ENCODE assay signal across 8 cellular contexts in the genomic region with DNA sequence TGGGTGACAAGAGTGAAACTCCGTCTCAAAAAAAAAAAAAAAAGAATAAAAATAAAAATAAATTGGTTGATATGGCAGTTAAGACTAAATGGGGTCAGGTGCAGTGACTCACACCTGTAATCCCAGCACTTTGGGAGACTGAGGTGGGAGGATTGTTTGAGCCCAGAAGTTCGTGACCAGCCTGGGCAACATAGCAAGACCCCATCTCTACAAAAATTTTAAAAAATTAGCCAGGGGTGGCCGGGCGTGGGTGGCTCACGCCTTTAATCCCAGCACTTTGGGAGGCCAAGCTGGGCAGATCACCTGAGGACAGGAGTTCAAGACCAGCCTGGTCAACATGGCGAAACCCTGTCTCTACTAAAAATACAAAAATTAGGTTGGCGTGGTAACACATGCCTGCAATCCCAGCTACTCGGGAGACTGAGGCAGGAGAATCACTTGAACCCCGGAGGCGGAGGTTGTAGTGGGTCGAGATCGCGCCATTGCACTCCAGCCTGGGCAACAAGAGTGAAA. TPM values are rescaled to one million over a fixed set of nuclear protein-coding genes. Genes with fewer than 3 reads are reported as not detected.
DNase-seq lines count a peak whose midpoint lies in the region; ATAC-seq, FAIRE-seq and TF ChIP-seq lines count a peak whose summit lies in the region.
"Not testable (repeated sequence)": the region's sequence is repeated elsewhere in the genome, so short reads cannot be mapped to it uniquely, and the experiment has no call there.

No MANE protein-coding gene starts in this region.

- intact Hi-C loops in CD8-positive, alpha-beta T cell (cut with DNase I, micrococcal nuclease) = loop anchor here (2.0 to 10.0 kb wide), 6 partner anchors 474 to 866 kb away; a partner anchor contains a TSS
- intact Hi-C loops in K562 (cut with micrococcal nuclease); esophagus squamous epithelium (cut with DNase I); right lobe of liver (cut with DNase I): not testable (repeated sequence)

- H3K27me3 ChIP-seq in CD8-positive, alpha-beta T cell (ENCODE audit: insufficient read depth, low read length); KMS-11 (ENCODE audit: insufficient read depth, low read depth); K562 (ENCODE audit: control insufficient read depth in 2 of 2, insufficient read depth in 2 of 2, low read length in 2 of 2); esophagus squamous epithelium; right lobe of liver; osteoblast (ENCODE audit: insufficient read depth, low read length); thoracic aorta (replicated peaks; ENCODE audit: insufficient read depth): not testable (repeated sequence)

- H4K20me1 ChIP-seq in KMS-11 (ENCODE audit: insufficient read depth); K562 (replicated peaks; ENCODE audit: control insufficient read depth, insufficient read depth, low read length); osteoblast (ENCODE audit: insufficient read depth, low read length): not testable (repeated sequence)

- peak overlapping the region; percentile 67 for H3K4me3 ChIP-seq in CD8-positive, alpha-beta T cell (ENCODE audit: low read depth, low read length)
- not testable (repeated sequence) for H3K4me3 ChIP-seq in KMS-11 (IDR thresholded peaks at IDR 0.05; ENCODE audit: insufficient read depth, low read depth, low read length)
- H3K4me3 ChIP-seq in K562 (peak overlapping the region; percentile 73), esophagus squamous epithelium (peak overlapping the region; percentile 80 to 98 (median 92)), right lobe of liver (peak overlapping the region; percentile 57 to 98 (median 97)), osteoblast (ENCODE audit: insufficient read depth, low read length) (peak overlapping the region; percentile 92), thoracic aorta (peak overlapping the region; percentile 88)

- not testable (repeated sequence) for H3K9me1 ChIP-seq in K562 (ENCODE audit: control insufficient read depth, insufficient read depth, low read length)

- H3K4me3 Mint-ChIP-seq in CD8-positive, alpha-beta T cell = peak overlapping the region; percentile 99
- H3K4me3 Mint-ChIP-seq in WTC11 = peak overlapping the region; percentile 95

- not testable (repeated sequence) for BruUV-seq in K562 (replicated peaks; lab: Mats Ljungman, UMichigan)

- H3K9me3 Mint-ChIP-seq in CD8-positive, alpha-beta T cell; WTC11: not testable (repeated sequence)

- TF ChIP-seq RAD21 in K562 (CRISPR knock-in tag; conservative IDR thresholded peaks at IDR 0.05 in 1 of 2, IDR thresholded peaks at IDR 0.05 in 1 of 2) = not testable (repeated sequence)

- peak overlapping the region; percentile 67 for H3K9ac ChIP-seq in KMS-11
- peak overlapping the region; percentile 65 to 95 for H3K9ac ChIP-seq in K562 (ENCODE audit: insufficient read depth in 1 of 2, low read depth in 2 of 2, low read length in 2 of 2)

- peak overlapping the region; percentile 97 for H3K27ac Mint-ChIP-seq in CD8-positive, alpha-beta T cell
- peak overlapping the region; percentile 91 for H3K27ac Mint-ChIP-seq in WTC11

- H3K36me3 Mint-ChIP-seq in CD8-positive, alpha-beta T cell = peaks cover 35% of the 10 kb centered on the region
- H3K36me3 Mint-ChIP-seq in WTC11 = peaks cover 23% of the 10 kb centered on the region

- not testable (repeated sequence) for TF ChIP-seq EP300 in K562 (IDR thresholded peaks at IDR 0.05; ENCODE audit: low read length)

- H2AFZ ChIP-seq in KMS-11 (ENCODE audit: low read depth) = peak overlapping the region; percentile 82
- H2AFZ ChIP-seq in K562 (ENCODE audit: low read depth, low read length) = peak overlapping the region; percentile 92
- peak overlapping the region; percentile 100 for H2AFZ ChIP-seq in osteoblast (ENCODE audit: low read length)

- in situ Hi-C loops in K562 (cut with MboI) = not testable (repeated sequence)

- not testable (repeated sequence) for H3K9me3 ChIP-seq in CD8-positive, alpha-beta T cell (ENCODE audit: low read length); K562 (replicated peaks; ENCODE audit: control insufficient read depth, insufficient read depth, low read depth, low read length); esophagus squamous epithelium; right lobe of liver; osteoblast (ENCODE audit: low read depth, low read length); thoracic aorta

- TF ChIP-seq POLR2A in K562 (conservative IDR thresholded peaks at IDR 0.05); esophagus squamous epithelium (IDR thresholded peaks at IDR 0.05); right lobe of liver (IDR thresholded peaks at IDR 0.05): not testable (repeated sequence)

- H3K27me3 Mint-ChIP-seq in CD8-positive, alpha-beta T cell (ENCODE audit: low read depth); WTC11 (ENCODE audit: low read depth): not testable (repeated sequence)

- not testable (repeated sequence) for DNase-seq in CD8-positive, alpha-beta T cell; WTC11 (ENCODE audit: low spot score); K562 (ENCODE audit: extremely low read depth in 1 of 4, low spot score in 3 of 4); esophagus squamous epithelium (lab: John Stamatoyannopoulos, UW); right lobe of liver; osteoblast (ENCODE audit: insufficient read length, low spot score, missing footprints); thoracic aorta (ENCODE audit: low spot score)

- CTCF ChIA-PET in CD8-positive, alpha-beta T cell (lab: Charles Lee) = interaction anchor here (0.5 to 1.7 kb wide), 5 partner anchors 9 to 651 kb away, joined by 3 to 19 read pairs (median 3); a partner anchor contains a TSS
- CTCF ChIA-PET in WTC11 (lab: Charles Lee) = interaction anchor here (0.9 to 1.7 kb wide), 5 partner anchors 9 to 216 kb away, joined by 3 to 19 read pairs (median 3); a partner anchor contains a TSS
- CTCF ChIA-PET in K562 (lab: Yijun Ruan, JAX; ENCODE audit: low intra/inter-chr PET ratio) = not testable (repeated sequence)

- H3K4me2 ChIP-seq in KMS-11 = peak overlapping the region; percentile 68; the same call in 1 of the 2 replicates
- peak overlapping the region; percentile 82 for H3K4me2 ChIP-seq in K562 (ENCODE audit: insufficient read depth, low read length)
- peak overlapping the region; percentile 100 for H3K4me2 ChIP-seq in osteoblast (ENCODE audit: insufficient read depth, low read length)

- H3K4me1 ChIP-seq in CD8-positive, alpha-beta T cell (ENCODE audit: insufficient read depth, low read length); KMS-11 (ENCODE audit: low read depth, poor library complexity, severe bottlenecking); right lobe of liver: not testable (repeated sequence)
- H3K4me1 ChIP-seq in K562 (replicated peaks in 1 of 2; ENCODE audit: control insufficient read depth in 2 of 2, insufficient read depth in 2 of 2, low read length in 2 of 2) (peaks cover 0 to 17% of the 10 kb centered on the region in 2 experiments; a peak in 3 of 5 replicates), esophagus squamous epithelium (peaks cover 8 to 21% (median 13%) of the 10 kb centered on the region in 3 donors), osteoblast (ENCODE audit: insufficient read depth, low read length) (peaks cover 15% of the 10 kb centered on the region), thoracic aorta (ENCODE audit: control insufficient read depth in 1 of 2, low read depth in 2 of 2) (peaks cover 10 to 23% of the 10 kb centered on the region in 2 donors)

- POLR2A ChIA-PET in CD8-positive, alpha-beta T cell (lab: Charles Lee) = interaction anchor here (0.9 to 4.1 kb wide), 8 partner anchors 9 to 759 kb away, joined by 3 to 55 read pairs (median 4); a partner anchor contains a TSS
- POLR2A ChIA-PET in WTC11 (lab: Charles Lee) = interaction anchor here (0.9 to 2.7 kb wide), 2 partner anchors 9 to 12 kb away, joined by 3 to 33 read pairs; a partner anchor contains a TSS
- POLR2A ChIA-PET in K562 (lab: Yijun Ruan, JAX) = interaction anchor here (1.2 to 3.9 kb wide), 3 partner anchors 9 to 12 kb away, joined by 8 to 43 read pairs (median 9); a partner anchor contains a TSS

- peak overlapping the region; percentile 71 for H3K27ac ChIP-seq in CD8-positive, alpha-beta T cell (ENCODE audit: low read depth, low read length)
- H3K27ac ChIP-seq in KMS-11 = peak overlapping the region; percentile 78
- H3K27ac ChIP-seq in K562 (ENCODE audit: extremely low read depth, low read depth, low read length) = peak overlapping the region; percentile 60
- H3K27ac ChIP-seq in esophagus squamous epithelium = peak overlapping the region; percentile 89 to 94 (median 92)
- peak overlapping the region; percentile 74 to 79 (median 75) for H3K27ac ChIP-seq in right lobe of liver
- peak overlapping the region; percentile 68 for H3K27ac ChIP-seq in osteoblast (ENCODE audit: low read depth, low read length)
- H3K27ac ChIP-seq in thoracic aorta = peak overlapping the region; percentile 91 to 93

- not testable (repeated sequence) for FAIRE-seq in K562 (lab: Jason Lieb, UNC)

- peaks cover 16% of the 10 kb centered on the region for H3K79me2 ChIP-seq in KMS-11 (ENCODE audit: insufficient read depth, low read depth)
- peaks cover 31% of the 10 kb centered on the region for H3K79me2 ChIP-seq in K562 (ENCODE audit: control insufficient read depth, insufficient read depth, low read length)
- H3K79me2 ChIP-seq in osteoblast (ENCODE audit: insufficient read depth, low read length) = peaks cover 31% of the 10 kb centered on the region

- WGBS in K562 (ENCODE audit: insufficient coverage, low coverage, missing lambda C conversion rate) = 17% methylated on average over 12 of the region's 13 CpGs
- 54 to 58% methylated on average over 13 of the region's 13 CpGs for WGBS in esophagus squamous epithelium, 2 donors
- 52% methylated on average over 13 of the region's 13 CpGs for WGBS in right lobe of liver (ENCODE audit: insufficient coverage, low coverage, low lambda C conversion rate, missing lambda C conversion rate)

- H3K36me3 ChIP-seq in CD8-positive, alpha-beta T cell (ENCODE audit: insufficient read depth, low read length); KMS-11 (ENCODE audit: insufficient read depth); right lobe of liver; osteoblast (ENCODE audit: insufficient read depth, low read length); thoracic aorta: not testable (repeated sequence)
- H3K36me3 ChIP-seq in K562 (ENCODE audit: control insufficient read depth, insufficient read depth, low read length) = peaks cover 20% of the 10 kb centered on the region
- peaks cover 0 to 23% (median 0%) of the 10 kb centered on the region in 3 donors for H3K36me3 ChIP-seq in esophagus squamous epithelium

- ATAC-seq in CD8-positive, alpha-beta T cell; WTC11; K562; right lobe of liver; thoracic aorta (ENCODE audit: insufficient number of reproducible peaks, low FRiP score, low read depth): not testable (repeated sequence)

- not testable (repeated sequence) for TF ChIP-seq CTCF in CD8-positive, alpha-beta T cell (IDR thresholded peaks at IDR 0.05); KMS-11 (conservative IDR thresholded peaks at IDR 0.05; ENCODE audit: low read depth, low read length); WTC11 (IDR thresholded peaks at IDR 0.05); K562 (IDR thresholded peaks at IDR 0.05 in 2 of 3, conservative IDR thresholded peaks at IDR 0.05 in 1 of 3; ENCODE audit: insufficient read depth in 2 of 3, low read depth in 1 of 3, low read length in 3 of 3); esophagus squamous epithelium (IDR thresholded peaks at IDR 0.05); right lobe of liver (IDR thresholded peaks at IDR 0.05); osteoblast (IDR thresholded peaks at IDR 0.05; ENCODE audit: extremely low read depth, low read depth, low read length); thoracic aorta (IDR thresholded peaks at IDR 0.05)

- peaks cover 28% of the 10 kb centered on the region for H3K4me1 Mint-ChIP-seq in CD8-positive, alpha-beta T cell (ENCODE audit: low read depth)
- H3K4me1 Mint-ChIP-seq in WTC11 = peaks cover 16% of the 10 kb centered on the region

RNA-seq across cellular contexts. Expression of a gene that starts 1.1 kb away (rescaled TPM):
- 10 to 100 TPM; 13.1 to 14.8 TPM for total RNA-seq in CD8-positive, alpha-beta T cell
- total RNA-seq in WTC11 (2021) = 24.2 to 27.9 TPM (median 25.0 TPM) in 3 replicates
- total RNA-seq in K562 (2011; cell fraction: chromatin; rRNA removed; ENCODE audit: low replicate concordance) = 54.6 and 116 TPM in 2 replicates
- 32.2 and 36.5 TPM in 2 replicates for total RNA-seq in K562 (2011; cell fraction: nucleolus; rRNA removed)
- total RNA-seq in K562 (2011; cell fraction: nucleoplasm; rRNA removed) = 77.7 and 94.6 TPM in 2 replicates
- total RNA-seq in K562 (2014; rRNA removed) = 12.1 and 12.5 TPM in 2 replicates
- total RNA-seq in K562 (2014; rRNA removed; fragmentation: Illumina TruSeq; extraction: Trizol) = 27.6 and 34.8 TPM in 2 replicates
- 29.3 and 30.0 TPM in 2 replicates for total RNA-seq in K562 (2015; rRNA removed; fragmentation: Illumina TruSeq; extraction: Trizol)
- 19.1 TPM in 2 replicates for total RNA-seq in K562 (2021)
- polyA plus RNA-seq in K562 (2011; rRNA removed) = 18.7 and 20.9 TPM in 2 replicates
- 2.5 and 5.3 TPM in 2 replicates for polyA plus RNA-seq in K562 (2011; cell fraction: cytosol; rRNA removed)
- polyA plus RNA-seq in K562 (2011; cell fraction: nucleus; rRNA removed) = 18.6 and 21.2 TPM in 2 replicates
- polyA plus RNA-seq in K562 (2012) = 10.5 and 11.7 TPM in 2 replicates
- 15.9 and 19.5 TPM in 2 replicates for polyA plus RNA-seq in K562 (2014; fragmentation: Illumina TruSeq; extraction: Trizol)
- polyA plus RNA-seq in K562 (2014; fragmentation: Nextera tagmentation; extraction: Ambion mirVana) = 10 to 100 TPM; 10.6 to 14.6 TPM
- polyA plus RNA-seq in K562 (2014; rRNA removed) = 11.3 and 13.3 TPM in 2 replicates
- polyA minus RNA-seq in K562 (2011; rRNA and poly(A)+ RNA removed) = 58.4 and 70.1 TPM in 2 replicates
- polyA minus RNA-seq in K562 (2011; cell fraction: cytosol; rRNA and poly(A)+ RNA removed) = 14.0 and 16.0 TPM in 2 replicates
- polyA minus RNA-seq in K562 (2011; cell fraction: nucleus; rRNA and poly(A)+ RNA removed) = 24.1 and 32.8 TPM in 2 replicates
- total RNA-seq in esophagus squamous epithelium = 10 to 100 TPM in 3 of 4 donors, 1 to 10 TPM in 1; 6.0 to 17.2 (median 11.3) TPM
- total RNA-seq in right lobe of liver = 1 to 10 TPM; 3.9 to 6.2 (median 5.0) TPM
- total RNA-seq in osteoblast = 13.0 and 14.4 TPM in 2 replicates
- total RNA-seq in thoracic aorta = 10 to 100 TPM; 13.9 to 23.8 TPM

RNA-seq across cellular contexts. Expression of a gene that starts 8.9 kb away (rescaled TPM):
- total RNA-seq in CD8-positive, alpha-beta T cell = 10 to 100 TPM; 39.5 to 43.2 TPM
- total RNA-seq in WTC11 (2021) (146 to 195 TPM (median 146 TPM) in 3 replicates), K562 (2014; rRNA removed) (43.0 and 51.1 TPM in 2 replicates), K562 (2014; rRNA removed; fragmentation: Illumina TruSeq; extraction: Trizol) (69.2 and 73.9 TPM in 2 replicates), K562 (2015; rRNA removed; fragmentation: Illumina TruSeq; extraction: Trizol) (66.8 and 67.6 TPM in 2 replicates), K562 (2021) (93.6 and 98.9 TPM in 2 replicates), esophagus squamous epithelium (10 to 100 TPM; 13.1 to 44.6 (median 20.8) TPM), right lobe of liver (10 to 100 TPM; 13.8 to 49.6 (median 25.5) TPM), osteoblast (21.2 and 21.4 TPM in 2 replicates), thoracic aorta (10 to 100 TPM; 21.3 to 36.0 TPM)
- 129 and 268 TPM in 2 replicates for total RNA-seq in K562 (2011; cell fraction: chromatin; rRNA removed; ENCODE audit: low replicate concordance)
- total RNA-seq in K562 (2011; cell fraction: nucleolus; rRNA removed) = 56.2 and 74.1 TPM in 2 replicates
- total RNA-seq in K562 (2011; cell fraction: nucleoplasm; rRNA removed) = 100 and 102 TPM in 2 replicates
- polyA plus RNA-seq in K562 (2011; rRNA removed) (37.8 and 39.8 TPM in 2 replicates), K562 (2014; fragmentation: Illumina TruSeq; extraction: Trizol) (44.1 and 48.7 TPM in 2 replicates), K562 (2014; fragmentation: Nextera tagmentation; extraction: Ambion mirVana) (10 to 100 TPM; 25.6 to 27.8 TPM), K562 (2014; rRNA removed) (28.1 and 37.8 TPM in 2 replicates)
- 12.9 and 27.6 TPM in 2 replicates for polyA plus RNA-seq in K562 (2011; cell fraction: cytosol; rRNA removed)
- 113 and 158 TPM in 2 replicates for polyA plus RNA-seq in K562 (2011; cell fraction: nucleus; rRNA removed)
- polyA plus RNA-seq in K562 (2012) = 24.1 and 37.2 TPM in 2 replicates
- 60.0 and 69.1 TPM in 2 replicates for polyA minus RNA-seq in K562 (2011; rRNA and poly(A)+ RNA removed)
- 50.6 and 66.1 TPM in 2 replicates for polyA minus RNA-seq in K562 (2011; cell fraction: cytosol; rRNA and poly(A)+ RNA removed)
- 59.9 and 98.7 TPM in 2 replicates for polyA minus RNA-seq in K562 (2011; cell fraction: nucleus; rRNA and poly(A)+ RNA removed)
